In the genomic region with DNA sequence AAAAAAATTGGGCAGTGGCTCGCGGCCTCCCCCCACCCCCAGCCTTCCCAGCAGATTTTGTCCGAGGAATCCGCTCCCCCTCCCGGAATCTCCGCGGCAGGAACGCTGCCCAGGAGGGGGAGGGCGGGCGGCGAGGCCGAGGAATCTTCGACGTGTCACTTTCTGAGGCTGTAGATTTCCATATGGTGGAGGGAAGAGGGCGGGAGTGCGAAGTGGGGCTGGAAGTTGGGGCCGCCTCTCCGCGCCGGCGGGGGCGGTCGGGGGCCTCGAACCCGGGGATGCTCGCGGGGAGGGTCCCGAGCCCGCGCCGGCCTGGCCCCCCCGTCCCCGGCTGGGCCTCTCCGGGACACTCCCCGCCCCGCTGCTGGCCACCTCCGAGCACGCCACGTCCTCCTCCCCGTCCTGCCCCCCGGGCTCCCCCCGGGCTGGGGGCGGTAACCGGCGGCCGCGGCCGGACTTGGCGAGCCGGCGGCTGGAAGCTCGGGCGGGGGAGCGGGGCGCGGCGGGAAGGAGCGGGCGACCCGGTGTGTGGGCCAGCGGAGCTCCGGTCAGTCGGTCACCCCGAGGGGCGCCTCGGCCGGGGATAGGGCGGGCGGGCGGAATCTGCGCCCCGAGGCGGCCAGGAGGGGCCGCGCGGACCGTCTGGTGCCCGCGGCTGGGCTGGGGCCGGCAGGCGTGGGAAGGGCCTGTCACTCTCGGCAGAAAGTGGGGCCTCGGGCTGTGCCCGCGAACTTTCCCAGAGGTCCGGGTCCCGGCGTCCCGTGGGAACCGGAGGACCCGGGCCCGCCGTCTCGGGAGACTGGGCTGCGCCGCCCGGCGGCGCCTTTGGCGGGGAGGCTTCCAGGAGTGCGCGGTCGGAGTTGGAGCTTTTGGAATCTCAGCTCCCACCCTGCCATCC, we compare ENCODE assay signal across 8 cellular contexts. TPM values are rescaled to one million over a fixed set of nuclear protein-coding genes. Genes with fewer than 3 reads are reported as not detected.
DNase-seq lines count a peak whose midpoint lies in the region; ATAC-seq and TF ChIP-seq lines count a peak whose summit lies in the region.

No MANE protein-coding gene starts in this region.

- H3K36me3 ChIP-seq in NT2/D1 (ENCODE audit: insufficient read depth, insufficient read length, low read length) (peaks cover 26% of the 10 kb centered on the region), thoracic aorta (no peaks in the 10 kb centered on the region)

- H3K27ac Mint-ChIP-seq in natural killer cell, result peak overlapping the region; percentile 94 to 100

- H3K27ac ChIP-seq in thoracic aorta, result peak overlapping the region; percentile 97 to 98

- POLR2A ChIA-PET in AG04449 (lab: Yijun Ruan, JAX), result interaction anchor here (0.6 to 1.5 kb wide), 10 partner anchors 26 to 422 kb away, joined by 3 to 4 read pairs (median 3); no protein-coding TSS in a partner anchor

- ATAC-seq in GM18498 (IDR thresholded peaks at IDR 0.05; ENCODE audit: unreplicated experiment) (peak; percentile 41), HG03139 (IDR thresholded peaks at IDR 0.05; ENCODE audit: unreplicated experiment) (peak; percentile 26), natural killer cell (peak; percentile 50 to 68 (median 53)), thoracic aorta (ENCODE audit: insufficient number of reproducible peaks, low FRiP score, low read depth) (peak; percentile 77)

- TF ChIP-seq CTCF in AG04449 (IDR thresholded peaks at IDR 0.05; ENCODE audit: insufficient read depth, low read length, missing control alignments) (peak; percentile 18), fibroblast of the aortic adventitia (IDR thresholded peaks at IDR 0.05; ENCODE audit: insufficient read depth, low read length) (peak; percentile 31), natural killer cell (IDR thresholded peaks at IDR 0.05) (no peak), thoracic aorta (IDR thresholded peaks at IDR 0.05) (no peak)

- peak overlapping the region; percentile 98 for H3K4me3 Mint-ChIP-seq in natural killer cell

- H3K4me1 ChIP-seq in NT2/D1 (ENCODE audit: insufficient read depth, insufficient read length), result no peaks in the 10 kb centered on the region
- H3K4me1 ChIP-seq in thoracic aorta (ENCODE audit: control insufficient read depth in 1 of 2, low read depth in 2 of 2), result peaks cover 28 to 40% of the 10 kb centered on the region in 2 donors

- peak overlapping the region; percentile 89 for H3K4me3 ChIP-seq in AG04449 (ENCODE audit: low read depth, low read length)
- H3K4me3 ChIP-seq in NT2/D1 (ENCODE audit: insufficient read length, low read depth), result peak overlapping the region; percentile 90
- H3K4me3 ChIP-seq in fibroblast of the aortic adventitia (ENCODE audit: low read depth, low read length), result peak overlapping the region; percentile 83
- peak overlapping the region; percentile 98 for H3K4me3 ChIP-seq in thoracic aorta

- no peaks in the 10 kb centered on the region for H3K9me3 Mint-ChIP-seq in natural killer cell

- no peaks in the 10 kb centered on the region for H3K27me3 Mint-ChIP-seq in natural killer cell (ENCODE audit: low read depth in 2 of 2)

- peaks cover 7% of the 10 kb centered on the region for H3K36me3 Mint-ChIP-seq in natural killer cell

- DNase-seq in AG04449 (ENCODE audit: low read depth, low spot score), result peak; percentile 51
- peak; percentile 68 for DNase-seq in NT2/D1 (ENCODE audit: low read depth, low spot score)
- DNase-seq in activated gamma-delta T cell treated with Interleukin-2 at 50 U/mL for 16 hours, result peak; percentile 19
- DNase-seq in fibroblast of the aortic adventitia (ENCODE audit: low read depth), result peak; percentile 85
- peak; percentile 64 for DNase-seq in natural killer cell
- DNase-seq in thoracic aorta (ENCODE audit: low spot score), result peak; percentile 45

- CTCF ChIA-PET in AG04449 (lab: Yijun Ruan, JAX), result interaction anchor here (1.1 to 1.8 kb wide), 4 partner anchors 12 to 292 kb away, joined by 3 to 5 read pairs (median 4); no protein-coding TSS in a partner anchor

- no peaks in the 10 kb centered on the region for H3K27me3 ChIP-seq in NT2/D1 (ENCODE audit: insufficient read depth, insufficient read length)
- H3K27me3 ChIP-seq in thoracic aorta (replicated peaks; ENCODE audit: insufficient read depth), result no peaks in the 10 kb centered on the region

- H3K9me3 ChIP-seq in NT2/D1 (ENCODE audit: insufficient read depth, low read length) (0 out of 2 replicates have a peak, but pooled peaks cover under 1% of the 10 kb centered on the region), thoracic aorta (no peaks in the 10 kb centered on the region)

- H3K4me1 Mint-ChIP-seq in natural killer cell, result peaks cover 66 to 77% of the 10 kb centered on the region in 2 donors

- intact Hi-C loops in natural killer cell (cut with micrococcal nuclease), result no loop called here

- peak overlapping the region; percentile 97 for H3K9ac ChIP-seq in NT2/D1 (ENCODE audit: insufficient read length, low read depth)

RNA-seq across cellular contexts. Expression of a gene that starts 0.9 kb away (rescaled TPM):
- total RNA-seq in fibroblast of the aortic adventitia (ENCODE audit: low replicate concordance), result 53.0 and 139 TPM in 2 replicates
- 100 to 1,000 TPM; 154 to 214 (median 206) TPM for total RNA-seq in natural killer cell
- 100 to 1,000 TPM; 113 to 163 TPM for total RNA-seq in thoracic aorta

Comparison
In these comparisons a context has a peak if more than half of its experiments do, and no peak if none do; other contexts are left out.
1. Peak in every context shown above with its lines: DNase-seq, ATAC-seq, H3K4me3 ChIP-seq and H3K27ac ChIP-seq.
2. DNase-seq: peak in every context shown above with its lines; median percentile 85 in fibroblast of the aortic adventitia; 68 in NT2/D1; 64 in natural killer cell; 51 in AG04449; 45 in thoracic aorta; 19 in activated gamma-delta T cell treated with Interleukin-2 at 50 U/mL for 16 hours.
3. CTCF ChIP-seq: peak in AG04449 (single experiment) and fibroblast of the aortic adventitia (single experiment); none in natural killer cell (single experiment) and thoracic aorta (single experiment).
4. ATAC-seq: peak in every context shown above with its lines; median percentile 77 in thoracic aorta; 53 in natural killer cell; 41 in GM18498; 26 in HG03139.